8 cellular contexts compared by ENCODE assay signal in the genomic region with DNA sequence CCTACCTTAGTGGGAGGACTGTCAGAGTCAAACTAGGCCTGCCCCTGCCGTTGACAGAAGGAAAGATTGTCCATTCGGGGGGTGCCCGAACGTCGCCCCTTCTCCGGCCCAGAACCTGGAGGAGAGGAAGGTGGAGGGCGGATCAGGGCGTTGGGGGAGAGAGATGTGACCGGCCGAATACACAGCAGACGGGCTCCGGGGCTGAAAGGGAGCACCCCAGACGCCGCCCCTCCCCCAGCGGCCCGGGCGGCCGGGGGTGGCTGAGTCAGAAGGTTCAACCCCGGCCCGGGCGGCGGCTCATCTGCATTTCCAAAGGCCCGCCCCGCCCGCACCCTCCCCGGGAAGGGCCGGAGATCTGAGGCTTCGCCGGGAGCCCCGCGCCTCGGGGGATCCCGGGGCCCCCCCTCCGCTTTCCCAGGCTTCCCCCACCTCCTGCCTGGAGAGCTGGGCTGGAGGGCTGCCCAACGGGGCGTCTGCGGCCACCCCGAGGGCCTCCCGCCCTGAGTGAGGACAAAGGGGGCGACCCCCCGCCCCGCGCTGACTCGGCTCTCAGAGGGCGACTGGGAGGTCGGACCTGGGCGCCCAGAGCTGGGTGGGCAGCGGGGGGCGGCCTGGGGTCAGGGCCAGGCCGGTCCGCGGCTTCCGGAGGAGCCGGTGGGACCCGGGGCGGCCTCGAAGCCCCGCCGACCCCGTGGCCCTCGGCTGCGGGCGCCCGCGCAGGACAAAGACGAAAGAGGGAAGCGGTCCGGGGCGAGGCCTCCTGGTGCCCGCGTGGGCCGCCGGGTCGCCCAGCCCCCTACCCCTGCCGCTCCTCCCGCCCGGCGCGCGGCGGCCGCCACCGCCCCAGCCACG. TPM values are rescaled to one million over a fixed set of nuclear protein-coding genes. Genes with fewer than 3 reads are reported as not detected.
DNase-seq lines count a peak whose midpoint lies in the region; ATAC-seq and TF ChIP-seq lines count a peak whose summit lies in the region.

No MANE protein-coding gene starts in this region.

- TF ChIP-seq CTCF in OCI-LY1 (IDR thresholded peaks at IDR 0.05; ENCODE audit: low read length) (no peak), esophagus squamous epithelium (IDR thresholded peaks at IDR 0.05) (peak in 1 of 6 experiments; percentile 7)

- peak overlapping the region; percentile 92 for H3K27ac Mint-ChIP-seq in activated T-cell treated with anti-CD3 and anti-CD28 coated beads, Interleukin-2, amount 50 U/mL, for 72 hours
- H3K27ac Mint-ChIP-seq in stimulated activated naive CD8-positive, alpha-beta T cell treated with anti-CD3 and anti-CD28 coated beads, Interleukin-15, Interleukin-2, amounts not matched to agents 100 ng/mL and 50 ng/mL, for 24 hours, result peak overlapping the region; percentile 91

- ATAC-seq in HG03342 (IDR thresholded peaks at IDR 0.05; ENCODE audit: unreplicated experiment), result peak; percentile 25
- peak; percentile 52 to 57 for ATAC-seq in activated T-cell treated with anti-CD3 and anti-CD28 coated beads, Interleukin-2, amount 50 U/mL, for 72 hours (replicated peaks in 1 of 2)
- no peak for ATAC-seq in GM19452 (IDR thresholded peaks at IDR 0.05; ENCODE audit: unreplicated experiment)

- peak in 2 of 4 donors; percentile 70 to 89 for TF ChIP-seq POLR2A in esophagus squamous epithelium (IDR thresholded peaks at IDR 0.05)

- H3K4me1 ChIP-seq in OCI-LY1 (ENCODE audit: insufficient read depth, low read length, severe bottlenecking) (peaks cover 52% of the 10 kb centered on the region), esophagus squamous epithelium (peaks cover 35 to 63% (median 43%) of the 10 kb centered on the region in 3 donors), muscle layer of colon (ENCODE audit: insufficient read depth, low read length) (peaks cover 43% of the 10 kb centered on the region)

- H2AFZ ChIP-seq in OCI-LY1 (ENCODE audit: low read length), result no peak overlapping the region

- H3K9me3 Mint-ChIP-seq in activated T-cell treated with anti-CD3 and anti-CD28 coated beads, Interleukin-2, amount 50 U/mL, for 72 hours, result no peaks in the 10 kb centered on the region
- no peaks in the 10 kb centered on the region for H3K9me3 Mint-ChIP-seq in stimulated activated naive CD8-positive, alpha-beta T cell treated with anti-CD3 and anti-CD28 coated beads, Interleukin-15, Interleukin-2, amounts not matched to agents 100 ng/mL and 50 ng/mL, for 24 hours

- 0% methylated on average over 11 of the region's 84 CpGs; no CpG with 5 or more reads in 1 of the 2 donors for WGBS in esophagus squamous epithelium, 2 donors

- H3K36me3 Mint-ChIP-seq in activated T-cell treated with anti-CD3 and anti-CD28 coated beads, Interleukin-2, amount 50 U/mL, for 72 hours (ENCODE audit: insufficient read depth in 2 of 2), result peaks cover 29 to 35% of the 10 kb centered on the region in 2 donors
- peaks cover 22% of the 10 kb centered on the region for H3K36me3 Mint-ChIP-seq in stimulated activated naive CD8-positive, alpha-beta T cell treated with anti-CD3 and anti-CD28 coated beads, Interleukin-15, Interleukin-2, amounts not matched to agents 100 ng/mL and 50 ng/mL, for 24 hours (ENCODE audit: low read depth)

- no peaks in the 10 kb centered on the region for H3F3A ChIP-seq in OCI-LY1 (ENCODE audit: insufficient read depth, low read length)

- H3K79me2 ChIP-seq in OCI-LY1 (ENCODE audit: insufficient read depth, low read length), result peaks cover 8% of the 10 kb centered on the region; the same call in 1 of the 2 replicates

- intact Hi-C loops in esophagus squamous epithelium (cut with DNase I), result no loop called here

- H3K9me3 ChIP-seq in OCI-LY1 (ENCODE audit: low read length), result no peaks in the 10 kb centered on the region
- H3K9me3 ChIP-seq in esophagus squamous epithelium, result no peaks in the 10 kb centered on the region
- H3K9me3 ChIP-seq in muscle layer of colon (ENCODE audit: low read length), result no peaks in the 10 kb centered on the region

- no peaks in the 10 kb centered on the region for H3K27me3 Mint-ChIP-seq in activated T-cell treated with anti-CD3 and anti-CD28 coated beads, Interleukin-2, amount 50 U/mL, for 72 hours (ENCODE audit: low read depth)
- no peaks in the 10 kb centered on the region for H3K27me3 Mint-ChIP-seq in stimulated activated naive CD8-positive, alpha-beta T cell treated with anti-CD3 and anti-CD28 coated beads, Interleukin-15, Interleukin-2, amounts not matched to agents 100 ng/mL and 50 ng/mL, for 24 hours

- peaks cover 28% of the 10 kb centered on the region for H3K4me1 Mint-ChIP-seq in activated T-cell treated with anti-CD3 and anti-CD28 coated beads, Interleukin-2, amount 50 U/mL, for 72 hours (ENCODE audit: low read depth)
- H3K4me1 Mint-ChIP-seq in stimulated activated naive CD8-positive, alpha-beta T cell treated with anti-CD3 and anti-CD28 coated beads, Interleukin-15, Interleukin-2, amounts not matched to agents 100 ng/mL and 50 ng/mL, for 24 hours (ENCODE audit: low read depth), result peaks cover 42% of the 10 kb centered on the region

- DNase-seq in GM03348 (ENCODE audit: low spot score) (peak; percentile 94), esophagus squamous epithelium (lab: John Stamatoyannopoulos, UW) (peak; percentile 52)
- peak; percentile 88 to 89 for DNase-seq in activated T-cell treated with anti-CD3 and anti-CD28 coated beads, Interleukin-2, amount 50 U/mL, for 72 hours

- peak overlapping the region; percentile 92 for H3K27ac ChIP-seq in OCI-LY1 (ENCODE audit: low read depth, low read length, poor library complexity, severe bottlenecking)
- peak overlapping the region; percentile 100 for H3K27ac ChIP-seq in esophagus squamous epithelium
- H3K27ac ChIP-seq in muscle layer of colon (ENCODE audit: low read depth, low read length), result peak overlapping the region; percentile 92

- H3K9ac ChIP-seq in OCI-LY1 (ENCODE audit: low read length), result peak overlapping the region; percentile 97
- H3K9ac ChIP-seq in muscle layer of colon (ENCODE audit: low read length), result no peak overlapping the region

- H3K36me3 ChIP-seq in OCI-LY1 (ENCODE audit: insufficient read depth, low read length) (peaks cover 12% of the 10 kb centered on the region; the same call in 1 of the 2 replicates), esophagus squamous epithelium (peaks cover 8 to 14% (median 8%) of the 10 kb centered on the region in 3 donors), muscle layer of colon (ENCODE audit: insufficient read depth, low read length) (peaks cover 16% of the 10 kb centered on the region)

- peak overlapping the region; percentile 86 to 91 for H3K4me3 Mint-ChIP-seq in activated T-cell treated with anti-CD3 and anti-CD28 coated beads, Interleukin-2, amount 50 U/mL, for 72 hours
- H3K4me3 Mint-ChIP-seq in stimulated activated naive CD8-positive, alpha-beta T cell treated with anti-CD3 and anti-CD28 coated beads, Interleukin-15, Interleukin-2, amounts not matched to agents 100 ng/mL and 50 ng/mL, for 24 hours, result peak overlapping the region; percentile 87

- H3K9me2 ChIP-seq in OCI-LY1 (ENCODE audit: low read depth, low read length), result no peaks in the 10 kb centered on the region

- H3K27me3 ChIP-seq in OCI-LY1 (ENCODE audit: insufficient read depth, low read length) (no peaks in the 10 kb centered on the region), esophagus squamous epithelium (no peaks in the 10 kb centered on the region), muscle layer of colon (ENCODE audit: control insufficient read depth in 1 of 2, insufficient read depth in 2 of 2, low read length in 2 of 2) (no peaks in the 10 kb centered on the region)

- H3K4me3 ChIP-seq in OCI-LY1 (ENCODE audit: low read depth, low read length, poor library complexity, severe bottlenecking) (peak overlapping the region; percentile 79), esophagus squamous epithelium (peak overlapping the region; percentile 75 to 91 (median 86)), muscle layer of colon (ENCODE audit: low read depth in 1 of 2, low read length in 2 of 2) (peak overlapping the region; percentile 56 to 68)

- peak overlapping the region; percentile 75 for H3K4me2 ChIP-seq in OCI-LY1 (ENCODE audit: low read length)

- H4K20me1 ChIP-seq in OCI-LY1 (ENCODE audit: insufficient read depth, low read length), result no peaks in the 10 kb centered on the region

RNA-seq across cellular contexts. Expression of gene SETD1B, which starts 3.7 kb away (rescaled TPM):
- 10 to 100 TPM; 20.3 to 21.2 TPM for total RNA-seq in activated T-cell treated with anti-CD3 and anti-CD28 coated beads, Interleukin-2, amount 50 U/mL, for 72 hours
- total RNA-seq in esophagus squamous epithelium, result 10 to 100 TPM in 3 of 4 donors, 1 to 10 TPM in 1; 5.6 to 14.4 (median 10.6) TPM

RNA-seq across cellular contexts. Expression of gene RHOF, which starts 6.6 kb away (rescaled TPM):
- 100 to 1,000 TPM; 154 to 165 TPM for total RNA-seq in activated T-cell treated with anti-CD3 and anti-CD28 coated beads, Interleukin-2, amount 50 U/mL, for 72 hours
- 10 to 100 TPM in 1 of 4 donors, 1 to 10 TPM in 3; 3.2 to 20.4 (median 6.2) TPM for total RNA-seq in esophagus squamous epithelium

RNA-seq across cellular contexts. Expression of gene HPD, which starts 58.6 kb away (rescaled TPM):
- not detected for total RNA-seq in activated T-cell treated with anti-CD3 and anti-CD28 coated beads, Interleukin-2, amount 50 U/mL, for 72 hours
- total RNA-seq in esophagus squamous epithelium, result 1 to 10 TPM in 1 of 4 donors, not detected in 3; 1.3 TPM

Comparison
In these comparisons a context has a peak if more than half of its experiments do, and no peak if none do; other contexts are left out.
1. RNA of gene RHOF, which starts 6.6 kb away (total RNA-seq): 154 to 165 TPM in activated T-cell treated with anti-CD3 and anti-CD28 coated beads, Interleukin-2, amount 50 U/mL, for 72 hours; 3.2 to 20.4 TPM in esophagus squamous epithelium; every median in the first group is over 4 times any median in the second.
2. Peak in every context shown above with its lines, with median percentiles within 50 percentile points of each other: DNase-seq, H3K27ac ChIP-seq and H3K4me3 ChIP-seq.